21 cellular contexts compared by ENCODE assay signal in genomic region chr16:78065344-78065743, GRCh38. TPM values are rescaled to one million over a fixed set of nuclear protein-coding genes. Genes with fewer than 3 reads are reported as not detected.
DNase-seq lines count a peak whose midpoint lies in the region; ATAC-seq and TF ChIP-seq lines count a peak whose summit lies in the region.
"Had no signal": no experiment of that assay in that cellular context is flagged by ENCODE, and none has a peak within 500 bp of the region (broad histone marks: within the 10 kb centered on the region; RNA-seq: fewer than 3 reads in every experiment).

No MANE protein-coding gene starts in this region.

- ATAC-seq in HG03025 (IDR thresholded peaks at IDR 0.05; ENCODE audit: low FRiP score, unreplicated experiment) = no peak
- ATAC-seq: CD8-positive, alpha-beta T cell; GM12878 had no signal

- DNase-seq in H4 (ENCODE audit: low spot score) = peak; percentile 59
- peak; percentile 52 for DNase-seq in astrocyte of the hippocampus (ENCODE audit: low read depth, low spot score)
- DNase-seq in iris pigment epithelial cell (ENCODE audit: low read depth) = peak; percentile 1
- no peak for DNase-seq in activated naive CD4-positive, alpha-beta T cell treated with anti-CD3 and anti-CD28 coated beads, Interleukin-2, amount 10 ng/mL, durations not matched to agents 7 days and 5 days
- DNase-seq in DMS 273 (lab: John Stamatoyannopoulos, UW; ENCODE audit: unreplicated experiment) = no peak
- DNase-seq in activated CD4-positive, alpha-beta T cell treated with anti-CD3 and anti-CD28 coated beads for 4 hours = no peak
- DNase-seq: 8988T; Calu3; CD8-positive, alpha-beta T cell; DMS 273 treated with DMSO at 0.1 percent for 48 hours; DMS53; DND-41; EL; HCEC 1CT had no signal

- no peak for TF ChIP-seq CTCF in nephron (IDR thresholded peaks at IDR 0.05; ENCODE audit: unreplicated experiment in 3 of 3)

- CTCF ChIA-PET in activated naive CD4-positive, alpha-beta T cell treated with anti-CD3 and anti-CD28 coated beads, Interleukin-2, amount 10 ng/mL, durations not matched to agents 7 days and 5 days (lab: Charles Lee) = no interaction called here

- H3K27ac Mint-ChIP-seq in nephron = peak overlapping the region in 2 of 3 experiments; percentile 2 to 20
- H3K27ac Mint-ChIP-seq in activated naive CD4-positive, alpha-beta T cell treated with anti-CD3 and anti-CD28 coated beads, Interleukin-2, amount 10 ng/mL, durations not matched to agents 7 days and 5 days = no peak overlapping the region
- H3K27ac Mint-ChIP-seq: B cell; CD8-positive, alpha-beta T cell had no signal

- H3K4me3 Mint-ChIP-seq in nephron = no peak overlapping the region
- no peak overlapping the region for H3K4me3 Mint-ChIP-seq in activated naive CD4-positive, alpha-beta T cell treated with anti-CD3 and anti-CD28 coated beads, Interleukin-2, amount 10 ng/mL, durations not matched to agents 7 days and 5 days
- H3K4me3 Mint-ChIP-seq: B cell; CD8-positive, alpha-beta T cell had no signal

- peaks cover 9% of the 10 kb centered on the region for H3K27me3 Mint-ChIP-seq in nephron (ENCODE audit: low read depth)
- peaks cover 4% of the 10 kb centered on the region for H3K27me3 Mint-ChIP-seq in activated naive CD4-positive, alpha-beta T cell treated with anti-CD3 and anti-CD28 coated beads, Interleukin-2, amount 10 ng/mL, durations not matched to agents 7 days and 5 days

- H3K4me1 Mint-ChIP-seq in nephron = peaks cover 5% of the 10 kb centered on the region
- H3K4me1 Mint-ChIP-seq in activated naive CD4-positive, alpha-beta T cell treated with anti-CD3 and anti-CD28 coated beads, Interleukin-2, amount 10 ng/mL, durations not matched to agents 7 days and 5 days = no peaks in the 10 kb centered on the region
- H3K4me1 Mint-ChIP-seq: B cell had no signal

- H3K36me3 Mint-ChIP-seq in nephron (ENCODE audit: low read depth) = no peaks in the 10 kb centered on the region
- no peaks in the 10 kb centered on the region for H3K36me3 Mint-ChIP-seq in activated naive CD4-positive, alpha-beta T cell treated with anti-CD3 and anti-CD28 coated beads, Interleukin-2, amount 10 ng/mL, durations not matched to agents 7 days and 5 days
- H3K36me3 Mint-ChIP-seq: CD8-positive, alpha-beta T cell had no signal

- H3K9me3 Mint-ChIP-seq in nephron = no peaks in the 10 kb centered on the region
- no peaks in the 10 kb centered on the region for H3K9me3 Mint-ChIP-seq in activated naive CD4-positive, alpha-beta T cell treated with anti-CD3 and anti-CD28 coated beads, Interleukin-2, amount 10 ng/mL, durations not matched to agents 7 days and 5 days
- H3K9me3 Mint-ChIP-seq: CD8-positive, alpha-beta T cell had no signal

RNA-seq across cellular contexts. Expression of gene WWOX, which starts 34.1 kb away (rescaled TPM):
- 23.0 and 25.4 TPM in 2 replicates for total RNA-seq in H4 (2014; rRNA removed; shearing (Covaris generic))

RNA-seq across cellular contexts. Expression of gene CLEC3A, which starts 43.0 kb away (rescaled TPM):
- total RNA-seq in H4 (2014; rRNA removed; shearing (Covaris generic)) = 10.9 TPM in 2 replicates
- total RNA-seq: B cell; Calu3; CD8-positive, alpha-beta T cell; G401; GM12878; H1; HT1080 had no signal

Comparison
In these comparisons a context has a peak if more than half of its experiments do, and no peak if none do; other contexts are left out.
1. DNase-seq: peak in H4 (single experiment), astrocyte of the hippocampus (single experiment) and iris pigment epithelial cell (single experiment); none in activated naive CD4-positive, alpha-beta T cell treated with anti-CD3 and anti-CD28 coated beads, Interleukin-2, amount 10 ng/mL, durations not matched to agents 7 days and 5 days (single experiment), DMS 273 (single experiment) and activated CD4-positive, alpha-beta T cell treated with anti-CD3 and anti-CD28 coated beads for 4 hours (0 of 2).